ENCODE assay signal across 8 cellular contexts in genomic region chr12:2960996-2961616, GRCh38. TPM values are rescaled to one million over a fixed set of nuclear protein-coding genes. Genes with fewer than 3 reads are reported as not detected.
DNase-seq lines count a peak whose midpoint lies in the region; ATAC-seq and TF ChIP-seq lines count a peak whose summit lies in the region.

No MANE protein-coding gene starts in this region.

- H3K9me3 ChIP-seq in BLaER1 = no peaks in the 10 kb centered on the region
- no peaks in the 10 kb centered on the region for H3K9me3 ChIP-seq in MG63
- H3K9me3 ChIP-seq in endodermal cell (ENCODE audit: control insufficient read depth, low read length) = no peaks in the 10 kb centered on the region
- H3K9me3 ChIP-seq in neural cell (ENCODE audit: low read length) = no peaks in the 10 kb centered on the region

- H3K4me3 ChIP-seq in BLaER1 (peak overlapping the region; percentile 91), MG63 (peak overlapping the region; percentile 75), endodermal cell (ENCODE audit: low read length) (peak overlapping the region; percentile 91), neural cell (ENCODE audit: low read length) (peak overlapping the region; percentile 71)

- H3F3A ChIP-seq in neural cell (ENCODE audit: insufficient read depth, low read length, poor library complexity, severe bottlenecking) = no peaks in the 10 kb centered on the region

- H3K79me2 ChIP-seq in neural cell (replicated peaks; ENCODE audit: insufficient read depth, low read length) = no peaks in the 10 kb centered on the region

- H3K4me2 ChIP-seq in BLaER1 (peak overlapping the region; percentile 85), neural cell (ENCODE audit: low read length) (no peak overlapping the region)

- ATAC-seq in GM18870 (IDR thresholded peaks at IDR 0.05; ENCODE audit: unreplicated experiment) (no peak), GM19023 (IDR thresholded peaks at IDR 0.05; ENCODE audit: unreplicated experiment) (no peak)

- H3K36me3 ChIP-seq in BLaER1 (peaks cover 23% of the 10 kb centered on the region), MG63 (no peaks in the 10 kb centered on the region; the same call in none of the 2 replicates), endodermal cell (ENCODE audit: control insufficient read depth, insufficient read depth, low read length) (peaks cover 10% of the 10 kb centered on the region), neural cell (ENCODE audit: insufficient read depth, low read length) (no peaks in the 10 kb centered on the region)

- TF ChIP-seq RAD21 in neural cell (conservative IDR thresholded peaks at IDR 0.05) = no peak

- 3 to 18% methylated on average over 4 to 10 of the region's 10 CpGs for WGBS in endodermal cell (ENCODE audit: insufficient coverage in 1 of 2, insufficient read length in 1 of 2), 2 experiments

- H3K27me3 ChIP-seq in BLaER1 (no peaks in the 10 kb centered on the region), MG63 (no peaks in the 10 kb centered on the region), endodermal cell (ENCODE audit: control insufficient read depth, insufficient read depth, low read length, poor library complexity, severe bottlenecking) (no peaks in the 10 kb centered on the region), neural cell (ENCODE audit: insufficient read depth, low read depth, low read length) (peaks cover 44% of the 10 kb centered on the region)

- H2AFZ ChIP-seq in neural cell (ENCODE audit: low read depth, low read length) = no peak overlapping the region

- peak overlapping the region; percentile 69 for H3K4me3 Mint-ChIP-seq in endodermal cell

- H3K9me3 Mint-ChIP-seq in endodermal cell = no peaks in the 10 kb centered on the region

- peak overlapping the region; percentile 50 for H3K27ac Mint-ChIP-seq in endodermal cell

- H3K9ac ChIP-seq in BLaER1 = peak overlapping the region; percentile 82; the same call in 1 of the 2 replicates
- peak overlapping the region; percentile 76 for H3K9ac ChIP-seq in endodermal cell (ENCODE audit: extremely low read depth, low read length, poor library complexity, severe bottlenecking)
- no peak overlapping the region for H3K9ac ChIP-seq in neural cell (ENCODE audit: low read length)

- H3K4me1 ChIP-seq in BLaER1 (peaks cover 39% of the 10 kb centered on the region), endodermal cell (ENCODE audit: control insufficient read depth, insufficient read depth, low read length) (peaks cover 4% of the 10 kb centered on the region)

- TF ChIP-seq CTCF in endodermal cell (conservative IDR thresholded peaks at IDR 0.05) = no peak
- TF ChIP-seq CTCF in neural cell (IDR thresholded peaks at IDR 0.05; ENCODE audit: poor library complexity, severe bottlenecking) = no peak

- H3K27ac ChIP-seq in BLaER1 (no peak overlapping the region), endodermal cell (ENCODE audit: low read depth, low read length) (no peak overlapping the region), neural cell (ENCODE audit: low read length) (no peak overlapping the region)

- H3K27me3 Mint-ChIP-seq in endodermal cell (ENCODE audit: insufficient read depth) = peaks cover 12% of the 10 kb centered on the region

- TF ChIP-seq EP300 in neural cell (conservative IDR thresholded peaks at IDR 0.05; ENCODE audit: poor library complexity, severe bottlenecking) = no peak

- DNase-seq in MG63 = no peak
- peak; percentile 80 for DNase-seq in endodermal cell
- DNase-seq in kidney glomerular epithelial cell (lab: John Stamatoyannopoulos, UW) = no peak
- DNase-seq in pons (ENCODE audit: low spot score) = no peak

- H3K9me2 ChIP-seq in neural cell (ENCODE audit: insufficient read depth, low read length) = no peaks in the 10 kb centered on the region

- H3K36me3 Mint-ChIP-seq in endodermal cell (ENCODE audit: low read depth) = peaks cover 16% of the 10 kb centered on the region

- H4K20me1 ChIP-seq in BLaER1 (peaks cover 54% of the 10 kb centered on the region), neural cell (ENCODE audit: insufficient read depth) (no peaks in the 10 kb centered on the region)

- H3K4me1 Mint-ChIP-seq in endodermal cell = peaks cover 51% of the 10 kb centered on the region

TF ChIP-seq in neural cell, 6 proteins besides CTCF, POLR2A, EP300 and RAD21:
- TF ChIP-seq MXI1 (conservative IDR thresholded peaks at IDR 0.05; ENCODE audit: poor library complexity, severe bottlenecking) (no peak), REST (IDR thresholded peaks at IDR 0.05; ENCODE audit: borderline replicate concordance) (no peak), SMC3 (conservative IDR thresholded peaks at IDR 0.05; ENCODE audit: poor library complexity) (no peak), POLR2AphosphoS5 (IDR thresholded peaks at IDR 0.05) (no peak), EZH2 (IDR thresholded peaks at IDR 0.05; ENCODE audit: borderline replicate concordance, insufficient read depth, low read length, poor library complexity, severe bottlenecking) (no peak), TAF1 (IDR thresholded peaks at IDR 0.05; ENCODE audit: low read depth) (no peak)

RNA-seq across cellular contexts. Expression of gene TEAD4, which starts 1.9 kb away (rescaled TPM):
- total RNA-seq in MG63 (2014; rRNA removed; shearing (Covaris generic); ENCODE audit: low replicate concordance) = 3.3 and 30.8 TPM in 2 replicates
- total RNA-seq in endodermal cell = 10 to 100 TPM; 35.7 to 82.5 TPM
- 18.6 TPM for polyA plus RNA-seq in endodermal cell (2013, experiment 1 of 2)
- polyA plus RNA-seq in endodermal cell (2013, experiment 2 of 2) = 17.4 TPM
- 1.5 and 1.6 TPM in 2 replicates for polyA plus RNA-seq in neural cell
- polyA minus RNA-seq in neural cell = 1.2 and 1.7 TPM in 2 replicates
